In genomic region chr4:123342498-123342897, GRCh38 we compare ENCODE assay signal across 22 cellular contexts.
"Had no signal": no experiment of that assay in that cellular context is flagged by ENCODE, and none has a peak within 500 bp of the region (broad histone marks: within the 10 kb centered on the region; RNA-seq: fewer than 3 reads in every experiment).

No MANE protein-coding gene starts in this region.

- H3K27ac Mint-ChIP-seq: activated naive CD4-positive, alpha-beta T cell treated with anti-CD3 and anti-CD28 coated beads, Interleukin-2, amount 50 U/mL, for 24 hours; dendritic cell treated with granulocyte-macrophage colony-stimulating factor and Interleukin-4, amounts not matched to agents 40 ng/mL and 50 ng/mL, for 4 days; natural killer cell; progenitor cell of endocrine pancreas; stimulated activated naive CD8-positive, alpha-beta T cell treated with anti-CD3 and anti-CD28 coated beads, Interleukin-15, amount 100 ng/mL, for 72 hours; WTC11 had no signal

- H3K4me3 ChIP-seq: lung, testis, upper lobe of left lung had no signal

- FAIRE-seq: endometrium, frontal cortex had no signal

- H3K27me3 ChIP-seq: testis, upper lobe of left lung had no signal

- DNase-seq: activated gamma-delta T cell treated with Interleukin-2 at 50 U/mL for 16 hours; activated T-cell treated with anti-CD3 and anti-CD28 coated beads, Interleukin-2, amount 50 U/mL, for 1 hour; aorta; caudate nucleus; effector CD4-positive, alpha-beta T cell; head of caudate nucleus; islet precursor cell; natural killer cell; retina; stimulated activated CD4-positive, alpha-beta T cell treated with anti-CD3 and anti-CD28 coated beads, Interleukin-12 subunit alpha, Interleukin-12 subunit beta, amount 100 ng/mL, for 4 hours; stimulated activated naive CD8-positive, alpha-beta T cell treated with anti-CD3 and anti-CD28 coated beads, Interleukin-15, amount 100 ng/mL, for 72 hours; T-helper 9 cell; testis had no signal

- H3K4me1 ChIP-seq: upper lobe of left lung had no signal

- H3K27me3 Mint-ChIP-seq: dendritic cell treated with granulocyte-macrophage colony-stimulating factor and Interleukin-4, amounts not matched to agents 40 ng/mL and 50 ng/mL, for 4 days; progenitor cell of endocrine pancreas had no signal

- H3K27ac ChIP-seq: upper lobe of left lung had no signal

- H3K4me3 Mint-ChIP-seq: activated naive CD4-positive, alpha-beta T cell treated with anti-CD3 and anti-CD28 coated beads, Interleukin-2, amount 50 U/mL, for 24 hours; brain; dendritic cell treated with granulocyte-macrophage colony-stimulating factor and Interleukin-4, amounts not matched to agents 40 ng/mL and 50 ng/mL, for 4 days; natural killer cell; stimulated activated naive CD8-positive, alpha-beta T cell treated with anti-CD3 and anti-CD28 coated beads, Interleukin-15, amount 100 ng/mL, for 72 hours; WTC11 had no signal

- H3K9me3 Mint-ChIP-seq: activated naive CD4-positive, alpha-beta T cell treated with anti-CD3 and anti-CD28 coated beads, Interleukin-2, amount 50 U/mL, for 24 hours; brain; dendritic cell treated with granulocyte-macrophage colony-stimulating factor and Interleukin-4, amounts not matched to agents 40 ng/mL and 50 ng/mL, for 4 days; natural killer cell; stimulated activated naive CD8-positive, alpha-beta T cell treated with anti-CD3 and anti-CD28 coated beads, Interleukin-15, amount 100 ng/mL, for 72 hours had no signal

- H3K4me1 Mint-ChIP-seq: activated naive CD4-positive, alpha-beta T cell treated with anti-CD3 and anti-CD28 coated beads, Interleukin-2, amount 50 U/mL, for 24 hours; stimulated activated naive CD8-positive, alpha-beta T cell treated with anti-CD3 and anti-CD28 coated beads, Interleukin-15, amount 100 ng/mL, for 72 hours had no signal

- H3K36me3 ChIP-seq: upper lobe of left lung had no signal

- H3K9me3 ChIP-seq: testis, upper lobe of left lung had no signal

- H3K36me3 Mint-ChIP-seq: activated naive CD4-positive, alpha-beta T cell treated with anti-CD3 and anti-CD28 coated beads, Interleukin-2, amount 50 U/mL, for 24 hours; brain; natural killer cell had no signal

- ATAC-seq: natural killer cell, WTC11 had no signal
